8 cellular contexts compared by ENCODE assay signal in genomic region chr7:143892527-143893300, GRCh38. TPM values are rescaled to one million over a fixed set of nuclear protein-coding genes. Genes with fewer than 3 reads are reported as not detected.
A peak's percentile ranks its signal among the peaks of the same experiment; 100 is the strongest.
DNase-seq lines count a peak whose midpoint lies in the region; ATAC-seq, FAIRE-seq and TF ChIP-seq lines count a peak whose summit lies in the region.

No MANE protein-coding gene starts in this region.

- no peaks in the 10 kb centered on the region for H3K27me3 ChIP-seq in CD4-positive, CD25-positive, alpha-beta regulatory T cell (ENCODE audit: control insufficient read depth, insufficient read depth, low read length)
- H3K27me3 ChIP-seq in endodermal cell (ENCODE audit: control insufficient read depth, insufficient read depth, low read length, poor library complexity, severe bottlenecking) = no peaks in the 10 kb centered on the region

- peak in 2 of 3 donors; percentile 27 to 57 for DNase-seq in CD4-positive, CD25-positive, alpha-beta regulatory T cell
- DNase-seq in NCI-H2171 treated with DMSO at 0.1 percent for 48 hours (lab: John Stamatoyannopoulos, UW) (peak; percentile 43), endodermal cell (peak; percentile 61), HTR-8/SVneo (ENCODE audit: insufficient read length, low spot score) (no peak)
- DNase-seq in stimulated activated CD4-positive, alpha-beta T cell treated with anti-CD3 and anti-CD28 coated beads, Interleukin-2, amount 100 ng/mL, for 48 hours = no peak
- DNase-seq in effector CD8-positive, alpha-beta T cell (lab: John Stamatoyannopoulos, UW) = no peak

- no peak overlapping the region for H3K4me3 ChIP-seq in CD4-positive, CD25-positive, alpha-beta regulatory T cell (ENCODE audit: low read depth, low read length)
- H3K4me3 ChIP-seq in endodermal cell (ENCODE audit: low read length) = peak overlapping the region; percentile 5

- FAIRE-seq in HTR-8/SVneo (lab: Jason Lieb, UNC) = no peak

- no peaks in the 10 kb centered on the region for H3K9me3 ChIP-seq in CD4-positive, CD25-positive, alpha-beta regulatory T cell (ENCODE audit: control insufficient read depth in 2 of 2, low read length in 2 of 2)
- H3K9me3 ChIP-seq in endodermal cell (ENCODE audit: control insufficient read depth, low read length) = peaks cover 22% of the 10 kb centered on the region

- 80% methylated on average over 5 of the region's 5 CpGs; no CpG with 5 or more reads in 1 of the 2 experiments for WGBS in endodermal cell (ENCODE audit: insufficient coverage in 1 of 2, insufficient read length in 1 of 2), 2 experiments

- no peak overlapping the region for H3K27ac Mint-ChIP-seq in CD4-positive, CD25-positive, alpha-beta regulatory T cell
- no peak overlapping the region for H3K27ac Mint-ChIP-seq in endodermal cell

- peak; percentile 81 for TF ChIP-seq CTCF in endodermal cell (conservative IDR thresholded peaks at IDR 0.05)

- ATAC-seq in CD4-positive, CD25-positive, alpha-beta regulatory T cell (ENCODE audit: low read depth in 2 of 2) = peak; percentile 59 to 66
- ATAC-seq in GM18519 (IDR thresholded peaks at IDR 0.05; ENCODE audit: low FRiP score, unreplicated experiment) = peak; percentile 98
- ATAC-seq in HG02870 (IDR thresholded peaks at IDR 0.05; ENCODE audit: unreplicated experiment) = peak; percentile 99

- H3K9ac ChIP-seq in endodermal cell (ENCODE audit: extremely low read depth, low read length, poor library complexity, severe bottlenecking) = no peak overlapping the region

- peaks cover 25% of the 10 kb centered on the region for H3K36me3 Mint-ChIP-seq in CD4-positive, CD25-positive, alpha-beta regulatory T cell
- H3K36me3 Mint-ChIP-seq in endodermal cell (ENCODE audit: low read depth) = peaks cover 25% of the 10 kb centered on the region

- no peaks in the 10 kb centered on the region for H3K36me3 ChIP-seq in CD4-positive, CD25-positive, alpha-beta regulatory T cell (ENCODE audit: control insufficient read depth, insufficient read depth, low read length)
- peaks cover 18% of the 10 kb centered on the region for H3K36me3 ChIP-seq in endodermal cell (ENCODE audit: control insufficient read depth, insufficient read depth, low read length)

- no peak overlapping the region for H3K27ac ChIP-seq in CD4-positive, CD25-positive, alpha-beta regulatory T cell (ENCODE audit: insufficient read depth, low read length, poor library complexity, severe bottlenecking)
- H3K27ac ChIP-seq in endodermal cell (ENCODE audit: low read depth, low read length) = no peak overlapping the region

- H3K4me1 Mint-ChIP-seq in CD4-positive, CD25-positive, alpha-beta regulatory T cell = peaks cover 6 to 15% (median 12%) of the 10 kb centered on the region in 4 donors
- H3K4me1 Mint-ChIP-seq in endodermal cell = peaks cover 2% of the 10 kb centered on the region

- H3K27me3 Mint-ChIP-seq in CD4-positive, CD25-positive, alpha-beta regulatory T cell = peaks cover 11% of the 10 kb centered on the region
- no peaks in the 10 kb centered on the region for H3K27me3 Mint-ChIP-seq in endodermal cell (ENCODE audit: insufficient read depth)

- peaks cover 0 to 10% (median 4%) of the 10 kb centered on the region in 7 donors for H3K9me3 Mint-ChIP-seq in CD4-positive, CD25-positive, alpha-beta regulatory T cell
- H3K9me3 Mint-ChIP-seq in endodermal cell = peaks cover 20% of the 10 kb centered on the region

- no peaks in the 10 kb centered on the region for H3K4me1 ChIP-seq in CD4-positive, CD25-positive, alpha-beta regulatory T cell (ENCODE audit: control insufficient read depth, insufficient read depth, low read length, poor library complexity, severe bottlenecking)
- no peaks in the 10 kb centered on the region for H3K4me1 ChIP-seq in endodermal cell (ENCODE audit: control insufficient read depth, insufficient read depth, low read length)

- no peak overlapping the region for H3K4me3 Mint-ChIP-seq in CD4-positive, CD25-positive, alpha-beta regulatory T cell
- H3K4me3 Mint-ChIP-seq in endodermal cell = no peak overlapping the region

RNA-seq across cellular contexts. Expression of gene TCAF1, which starts 9.3 kb away (rescaled TPM):
- total RNA-seq in CD4-positive, CD25-positive, alpha-beta regulatory T cell = 9.6 TPM
- polyA plus RNA-seq in CD4-positive, CD25-positive, alpha-beta regulatory T cell = 10 to 100 TPM in 2 of 4 donors, 1 to 10 TPM in 2; 5.6 to 13.0 (median 9.3) TPM
- total RNA-seq in endodermal cell = 100 to 1,000 TPM in 1 of 2 donors, 10 to 100 TPM in 1; 67.7 to 123 TPM
- polyA plus RNA-seq in endodermal cell (2013, experiment 1 of 2) = 79.2 TPM
- 85.0 TPM for polyA plus RNA-seq in endodermal cell (2013, experiment 2 of 2)

RNA-seq across cellular contexts. Expression of gene OR2F2, which starts 42.3 kb away (rescaled TPM):
- not detected for total RNA-seq in CD4-positive, CD25-positive, alpha-beta regulatory T cell
- polyA plus RNA-seq in CD4-positive, CD25-positive, alpha-beta regulatory T cell = not detected
- not detected for total RNA-seq in endodermal cell
- polyA plus RNA-seq in endodermal cell (2013, experiment 1 of 2) = not detected
- not detected for polyA plus RNA-seq in endodermal cell (2013, experiment 2 of 2)

Comparison
In these comparisons a context has a peak if more than half of its experiments do, and no peak if none do; other contexts are left out.
1. DNase-seq: peak in CD4-positive, CD25-positive, alpha-beta regulatory T cell (2 of 3), NCI-H2171 treated with DMSO at 0.1 percent for 48 hours (single experiment) and endodermal cell (single experiment); none in stimulated activated CD4-positive, alpha-beta T cell treated with anti-CD3 and anti-CD28 coated beads, Interleukin-2, amount 100 ng/mL, for 48 hours (0 of 2), HTR-8/SVneo (single experiment) and effector CD8-positive, alpha-beta T cell (single experiment).
2. Peak in every context shown above with its lines, with median percentiles within 50 percentile points of each other: ATAC-seq.